In genomic region chr11:86492370-86493030, GRCh38 we compare ENCODE assay signal across 15 cellular contexts.
DNase-seq lines count a peak whose midpoint lies in the region; ATAC-seq and TF ChIP-seq lines count a peak whose summit lies in the region.
"Had no signal": no experiment of that assay in that cellular context is flagged by ENCODE, and none has a peak within 500 bp of the region (broad histone marks: within the 10 kb centered on the region; RNA-seq: fewer than 3 reads in every experiment).

No MANE protein-coding gene starts in this region.

- peak in 1 of 12 donors; percentile 10 for TF ChIP-seq CTCF in heart left ventricle (IDR thresholded peaks at IDR 0.05)
- TF ChIP-seq CTCF in fibroblast of pulmonary artery (IDR thresholded peaks at IDR 0.05; ENCODE audit: low read length, missing control alignments), result no peak
- no peak for TF ChIP-seq CTCF in mesothelial cell of epicardium (IDR thresholded peaks at IDR 0.05; ENCODE audit: unreplicated experiment)
- no peak for TF ChIP-seq CTCF in tibial artery (IDR thresholded peaks at IDR 0.05)

- H3K36me3 Mint-ChIP-seq in mesothelial cell of epicardium, result no peaks in the 10 kb centered on the region

- H3K27ac ChIP-seq in heart left ventricle (peak overlapping the region in 6 of 12 donors; percentile 6 to 80 (median 38)), tibial artery (peak overlapping the region; percentile 39 to 42)
- H3K27ac ChIP-seq: C4-2B, RWPE1 had no signal

- H3K4me3 Mint-ChIP-seq in mesothelial cell of epicardium, result no peak overlapping the region

- peaks cover 24% of the 10 kb centered on the region for H3K4me1 Mint-ChIP-seq in mesothelial cell of epicardium

- no peaks in the 10 kb centered on the region for H3K27me3 Mint-ChIP-seq in mesothelial cell of epicardium (ENCODE audit: low read depth)

- H3K9me3 ChIP-seq in heart left ventricle, result no peaks in the 10 kb centered on the region
- H3K9me3 ChIP-seq in tibial artery, result no peaks in the 10 kb centered on the region
- H3K9me3 ChIP-seq: A549 had no signal

- no peaks in the 10 kb centered on the region for H3K9me3 Mint-ChIP-seq in mesothelial cell of epicardium

- ATAC-seq in heart left ventricle (peak; percentile 34 to 73 (median 54)), GM21529 (IDR thresholded peaks at IDR 0.05; ENCODE audit: unreplicated experiment) (no peak)
- ATAC-seq: A549 had no signal

- intact Hi-C loops in heart left ventricle (cut with DNase I), result no loop called here
- intact Hi-C loops in cardiac septum (cut with DNase I), result no loop called here
- intact Hi-C loops in tibial artery (cut with DNase I; ENCODE audit: low total_unique reads), result no loop called here

- peaks cover 0 to 8% (median 0%) of the 10 kb centered on the region in 9 donors for H3K36me3 ChIP-seq in heart left ventricle
- no peaks in the 10 kb centered on the region for H3K36me3 ChIP-seq in tibial artery

- DNase-seq in heart left ventricle (no peak), cardiac septum (ENCODE audit: low spot score) (no peak), fibroblast of pulmonary artery (ENCODE audit: low read depth) (peak; percentile 54), mesothelial cell of epicardium (ENCODE audit: low spot score in 2 of 2, unreplicated experiment in 2 of 2) (no peak), tibial artery (no peak), NCI-H1436 treated with DMSO at 0.1 percent for 48 hours (lab: John Stamatoyannopoulos, UW) (no peak), SW480 (ENCODE audit: low spot score) (no peak)
- DNase-seq: H7, NCI-H1436, NCI-H2081, NCI-H524 treated with DMSO at 0.1 percent for 48 hours had no signal

- peaks cover 0 to 28% (median 7%) of the 10 kb centered on the region in 12 donors for H3K4me1 ChIP-seq in heart left ventricle
- peaks cover 0 to 38% (median 16%) of the 10 kb centered on the region in 4 donors for H3K4me1 ChIP-seq in tibial artery

- H3K4me3 ChIP-seq in heart left ventricle, result no peak overlapping the region
- no peak overlapping the region for H3K4me3 ChIP-seq in fibroblast of pulmonary artery (replicated peaks; ENCODE audit: low read depth, low read length)
- no peak overlapping the region for H3K4me3 ChIP-seq in tibial artery
- H3K4me3 ChIP-seq: A549 had no signal

- H3K27me3 ChIP-seq in heart left ventricle (no peaks in the 10 kb centered on the region), tibial artery (no peaks in the 10 kb centered on the region)

- WGBS in heart left ventricle, 4 donors, result 45 to 66% (median 60%) methylated on average over 4 of the region's 4 CpGs

- H3K27ac Mint-ChIP-seq in mesothelial cell of epicardium, result peak overlapping the region; percentile 47

- TF ChIP-seq POLR2A in heart left ventricle (IDR thresholded peaks at IDR 0.05), result no peak
